Comparison of ENCODE assay signal across 24 cellular contexts in genomic region chr1:226372885-226373284, GRCh38. TPM values are rescaled to one million over a fixed set of nuclear protein-coding genes. Genes with fewer than 3 reads are reported as not detected.
A peak's percentile ranks its signal among the peaks of the same experiment; 100 is the strongest.
DNase-seq lines count a peak whose midpoint lies in the region; ATAC-seq and TF ChIP-seq lines count a peak whose summit lies in the region.
"Had no signal": no experiment of that assay in that cellular context is flagged by ENCODE, and none has a peak within 500 bp of the region (broad histone marks: within the 10 kb centered on the region; RNA-seq: fewer than 3 reads in every experiment).

No MANE protein-coding gene starts in this region.

- no peaks in the 10 kb centered on the region for H3K9me3 Mint-ChIP-seq in activated CD4-positive, alpha-beta T cell treated with anti-CD3 and anti-CD28 coated beads, Interleukin-2, amount 10 ng/mL, durations not matched to agents 24 days and 14 days
- H3K9me3 Mint-ChIP-seq in activated CD4-positive, alpha-beta T cell treated with anti-CD3 and anti-CD28 coated beads for 36 hours (ENCODE audit: low read depth), result no peaks in the 10 kb centered on the region
- peaks cover 0 to 1% (median 0%) of the 10 kb centered on the region in 8 donors for H3K9me3 Mint-ChIP-seq in CD4-positive, alpha-beta memory T cell
- H3K9me3 Mint-ChIP-seq: activated CD4-positive, alpha-beta memory T cell treated with anti-CD3 and anti-CD28 coated beads, Interleukin-2, amount 10 ng/mL, durations not matched to agents 7 days and 5 days; CD8-positive, alpha-beta T cell; neural crest cell; stimulated activated naive CD8-positive, alpha-beta T cell treated with anti-CD3 and anti-CD28 coated beads, Interleukin-15, Interleukin-2, amounts not matched to agents 100 ng/mL and 50 ng/mL, for 24 hours had no signal

- POLR2A ChIA-PET in activated CD4-positive, alpha-beta T cell treated with anti-CD3 and anti-CD28 coated beads for 36 hours (lab: Charles Lee), result no interaction called here
- POLR2A ChIA-PET in OCI-LY7 (lab: Charles Lee), result interaction anchor here (2.3 kb wide), 1 partner anchor 19 kb away, joined by 7 read pairs; no protein-coding TSS in a partner anchor
- POLR2A ChIA-PET in CD4-positive, alpha-beta memory T cell (lab: Charles Lee; ENCODE audit: partially characterized antibody), result no interaction called here

- H3K79me2 ChIP-seq in OCI-LY7 (ENCODE audit: insufficient read depth, low read depth, low read length), result peaks cover 36% of the 10 kb centered on the region; the same call in 1 of the 2 replicates

- no peak for ATAC-seq in activated CD4-positive, alpha-beta T cell treated with anti-CD3 and anti-CD28 coated beads for 36 hours
- ATAC-seq in HG02852 (IDR thresholded peaks at IDR 0.05; ENCODE audit: unreplicated experiment), result no peak
- no peak for ATAC-seq in HG02938 (IDR thresholded peaks at IDR 0.05; ENCODE audit: unreplicated experiment)
- ATAC-seq: activated CD4-positive, CD25-positive, alpha-beta regulatory T cell treated with anti-CD3 and anti-CD28 coated beads, Interleukin-2, amount 50 U/mL, for 24 hours; CD8-positive, alpha-beta T cell; lower lobe of right lung; sciatic nerve had no signal

- intact Hi-C loops in activated CD4-positive, alpha-beta T cell treated with anti-CD3 and anti-CD28 coated beads, Interleukin-2, amount 10 ng/mL, durations not matched to agents 24 days and 14 days (cut with micrococcal nuclease), result no loop called here
- intact Hi-C loops in activated CD4-positive, alpha-beta T cell treated with anti-CD3 and anti-CD28 coated beads for 36 hours (cut with DNase I, micrococcal nuclease), result no loop called here
- intact Hi-C loops in OCI-LY7 (cut with micrococcal nuclease; ENCODE audit: unreplicated experiment), result no loop called here
- intact Hi-C loops in CD4-positive, alpha-beta memory T cell (cut with micrococcal nuclease), result no loop called here

- no peak overlapping the region for H2AFZ ChIP-seq in OCI-LY7 (ENCODE audit: low read length)

- no peak overlapping the region for H3K4me3 Mint-ChIP-seq in activated CD4-positive, alpha-beta T cell treated with anti-CD3 and anti-CD28 coated beads, Interleukin-2, amount 10 ng/mL, durations not matched to agents 24 days and 14 days
- H3K4me3 Mint-ChIP-seq in activated CD4-positive, alpha-beta T cell treated with anti-CD3 and anti-CD28 coated beads for 36 hours, result no peak overlapping the region
- no peak overlapping the region for H3K4me3 Mint-ChIP-seq in CD4-positive, alpha-beta memory T cell
- H3K4me3 Mint-ChIP-seq: activated CD4-positive, alpha-beta memory T cell treated with anti-CD3 and anti-CD28 coated beads, Interleukin-2, amount 10 ng/mL, durations not matched to agents 7 days and 5 days; CD8-positive, alpha-beta T cell; neural crest cell; stimulated activated naive CD8-positive, alpha-beta T cell treated with anti-CD3 and anti-CD28 coated beads, Interleukin-15, Interleukin-2, amounts not matched to agents 100 ng/mL and 50 ng/mL, for 24 hours had no signal

- H3K9ac ChIP-seq in skeletal muscle tissue (ENCODE audit: low read depth in 1 of 3, low read length in 3 of 3), result peak overlapping the region in 2 of 3 donors; percentile 58 to 79

- H3K9me3 ChIP-seq in OCI-LY7 (ENCODE audit: low read length) (no peaks in the 10 kb centered on the region), skeletal muscle tissue (ENCODE audit: control insufficient read depth in 3 of 3, low read length in 3 of 3) (no peaks in the 10 kb centered on the region)
- no peaks in the 10 kb centered on the region for H3K9me3 ChIP-seq in CD4-positive, alpha-beta memory T cell (ENCODE audit: control insufficient read depth in 1 of 2, low read length in 2 of 2)
- H3K9me3 ChIP-seq: lower lobe of right lung, uterus had no signal

- H3K4me1 ChIP-seq in OCI-LY7 (ENCODE audit: insufficient read depth, low read length, poor library complexity, severe bottlenecking) (peaks cover 53% of the 10 kb centered on the region), skeletal muscle tissue (ENCODE audit: control insufficient read depth in 3 of 3, insufficient read depth in 3 of 3, low read length in 3 of 3) (peaks cover 9 to 16% (median 13%) of the 10 kb centered on the region in 3 donors)
- no peaks in the 10 kb centered on the region for H3K4me1 ChIP-seq in CD4-positive, alpha-beta memory T cell (ENCODE audit: insufficient read depth, low read length)
- H3K4me1 ChIP-seq: lower lobe of right lung, uterus had no signal

- no peaks in the 10 kb centered on the region for H3K27me3 ChIP-seq in skeletal muscle tissue (ENCODE audit: control insufficient read depth in 3 of 3, insufficient read depth in 3 of 3, low read length in 3 of 3)
- no peaks in the 10 kb centered on the region for H3K27me3 ChIP-seq in CD4-positive, alpha-beta memory T cell (ENCODE audit: insufficient read depth, low read length)
- H3K27me3 ChIP-seq: uterus had no signal

- CTCF ChIA-PET in activated CD4-positive, alpha-beta T cell treated with anti-CD3 and anti-CD28 coated beads for 36 hours (lab: Charles Lee), result interaction anchor here (0.6 kb wide), 1 partner anchor 17 kb away, joined by 4 read pairs; no protein-coding TSS in a partner anchor
- CTCF ChIA-PET in OCI-LY7 (lab: Charles Lee; ENCODE audit: unreplicated experiment), result interaction anchor here (0.9 kb wide), 1 partner anchor 43 kb away, joined by 3 read pairs; no protein-coding TSS in a partner anchor
- CTCF ChIA-PET in CD4-positive, alpha-beta memory T cell (lab: Charles Lee; ENCODE audit: partially characterized antibody), result no interaction called here

- H3K36me3 ChIP-seq in OCI-LY7 (ENCODE audit: insufficient read depth, low read length), result peaks cover 100% of the 10 kb centered on the region
- H3K36me3 ChIP-seq in skeletal muscle tissue (ENCODE audit: control insufficient read depth in 3 of 3, insufficient read depth in 3 of 3, low read length in 3 of 3), result peaks cover 55 to 64% (median 59%) of the 10 kb centered on the region in 3 donors
- peaks cover 95% of the 10 kb centered on the region for H3K36me3 ChIP-seq in CD4-positive, alpha-beta memory T cell (ENCODE audit: insufficient read depth, low read length)
- H3K36me3 ChIP-seq: uterus had no signal

- BruUV-seq in OCI-LY7 (replicated peaks; lab: Mats Ljungman, UMichigan), result no TSS peak

- H3K36me3 Mint-ChIP-seq in activated CD4-positive, alpha-beta T cell treated with anti-CD3 and anti-CD28 coated beads, Interleukin-2, amount 10 ng/mL, durations not matched to agents 24 days and 14 days (ENCODE audit: low read depth), result peaks cover 68% of the 10 kb centered on the region
- H3K36me3 Mint-ChIP-seq in activated CD4-positive, alpha-beta T cell treated with anti-CD3 and anti-CD28 coated beads for 36 hours (ENCODE audit: low read depth), result peaks cover 75% of the 10 kb centered on the region
- peaks cover 71 to 98% of the 10 kb centered on the region in 2 donors for H3K36me3 Mint-ChIP-seq in CD4-positive, alpha-beta memory T cell

- peaks cover 3% of the 10 kb centered on the region for H3K4me1 Mint-ChIP-seq in activated CD4-positive, alpha-beta T cell treated with anti-CD3 and anti-CD28 coated beads, Interleukin-2, amount 10 ng/mL, durations not matched to agents 24 days and 14 days
- H3K4me1 Mint-ChIP-seq in activated CD4-positive, alpha-beta T cell treated with anti-CD3 and anti-CD28 coated beads for 36 hours, result no peaks in the 10 kb centered on the region
- no peaks in the 10 kb centered on the region for H3K4me1 Mint-ChIP-seq in CD4-positive, alpha-beta memory T cell
- H3K4me1 Mint-ChIP-seq: neural crest cell had no signal

- H3K27me3 Mint-ChIP-seq in activated CD4-positive, alpha-beta T cell treated with anti-CD3 and anti-CD28 coated beads, Interleukin-2, amount 10 ng/mL, durations not matched to agents 24 days and 14 days, result no peaks in the 10 kb centered on the region
- no peaks in the 10 kb centered on the region for H3K27me3 Mint-ChIP-seq in activated CD4-positive, alpha-beta T cell treated with anti-CD3 and anti-CD28 coated beads for 36 hours
- no peaks in the 10 kb centered on the region for H3K27me3 Mint-ChIP-seq in CD4-positive, alpha-beta memory T cell
- H3K27me3 Mint-ChIP-seq: activated CD4-positive, alpha-beta memory T cell treated with anti-CD3 and anti-CD28 coated beads, Interleukin-2, amount 10 ng/mL, durations not matched to agents 7 days and 5 days; stimulated activated naive CD8-positive, alpha-beta T cell treated with anti-CD3 and anti-CD28 coated beads, Interleukin-15, Interleukin-2, amounts not matched to agents 100 ng/mL and 50 ng/mL, for 24 hours had no signal

- H3K27ac Mint-ChIP-seq in activated CD4-positive, alpha-beta T cell treated with anti-CD3 and anti-CD28 coated beads, Interleukin-2, amount 10 ng/mL, durations not matched to agents 24 days and 14 days, result peak overlapping the region; percentile 76
- no peak overlapping the region for H3K27ac Mint-ChIP-seq in activated CD4-positive, alpha-beta T cell treated with anti-CD3 and anti-CD28 coated beads for 36 hours
- peak overlapping the region in 3 of 7 donors; percentile 30 to 68 (median 46) for H3K27ac Mint-ChIP-seq in CD4-positive, alpha-beta memory T cell
- H3K27ac Mint-ChIP-seq: activated CD4-positive, alpha-beta memory T cell treated with anti-CD3 and anti-CD28 coated beads, Interleukin-2, amount 10 ng/mL, durations not matched to agents 7 days and 5 days; CD8-positive, alpha-beta T cell; stimulated activated naive CD8-positive, alpha-beta T cell treated with anti-CD3 and anti-CD28 coated beads, Interleukin-15, Interleukin-2, amounts not matched to agents 100 ng/mL and 50 ng/mL, for 24 hours had no signal

- no peak for DNase-seq in activated CD4-positive, alpha-beta T cell treated with anti-CD3 and anti-CD28 coated beads, Interleukin-2, amount 10 ng/mL, durations not matched to agents 24 days and 14 days
- DNase-seq in activated CD4-positive, alpha-beta T cell treated with anti-CD3 and anti-CD28 coated beads for 36 hours, result no peak
- DNase-seq in OCI-LY7 (ENCODE audit: low spot score), result no peak
- peak; percentile 34 for DNase-seq in islet precursor cell
- no peak for DNase-seq in CD4-positive, alpha-beta memory T cell
- DNase-seq: 8988T; activated CD4-positive, alpha-beta memory T cell treated with anti-CD3 and anti-CD28 coated beads, Interleukin-2, amount 10 ng/mL, durations not matched to agents 7 days and 5 days; activated gamma-delta T cell treated with Interleukin-2 at 50 U/mL for 16 hours; CD8-positive, alpha-beta T cell; EL; kidney; lower lobe of right lung; MV-4-11; NCI-H524; SIG-M5; uterus had no signal

- H3K27ac ChIP-seq in OCI-LY7 (ENCODE audit: low read depth, low read length, poor library complexity, severe bottlenecking), result peak overlapping the region; percentile 88
- peak overlapping the region; percentile 9 for H3K27ac ChIP-seq in skeletal muscle tissue (ENCODE audit: low read depth, low read length)
- no peak overlapping the region for H3K27ac ChIP-seq in CD4-positive, alpha-beta memory T cell (ENCODE audit: low read depth, low read length)
- H3K27ac ChIP-seq: HL-60, lower lobe of right lung, uterus had no signal

- no peaks in the 10 kb centered on the region for H4K20me1 ChIP-seq in OCI-LY7 (ENCODE audit: insufficient read depth, low read length)

- no peaks in the 10 kb centered on the region for H3K9me2 ChIP-seq in OCI-LY7 (ENCODE audit: insufficient read depth, low read length)

- no peak for TF ChIP-seq CTCF in OCI-LY7 (conservative IDR thresholded peaks at IDR 0.05; ENCODE audit: low read length)

- H3K4me2 ChIP-seq in OCI-LY7 (ENCODE audit: low read length), result no peak overlapping the region

- H3K4me3 ChIP-seq in OCI-LY7 (ENCODE audit: low read depth, low read length, poor library complexity, severe bottlenecking), result no peak overlapping the region
- peak overlapping the region; percentile 11 to 53 (median 38) for H3K4me3 ChIP-seq in skeletal muscle tissue (ENCODE audit: low read length in 3 of 3)
- no peak overlapping the region for H3K4me3 ChIP-seq in CD4-positive, alpha-beta memory T cell (ENCODE audit: low read length in 2 of 2)
- H3K4me3 ChIP-seq: lower lobe of right lung, uterus had no signal

RNA-seq across cellular contexts. Expression of gene PARP1, which starts 35.0 kb away (rescaled TPM):
- total RNA-seq in activated CD4-positive, alpha-beta T cell treated with anti-CD3 and anti-CD28 coated beads, Interleukin-2, amount 10 ng/mL, durations not matched to agents 24 days and 14 days, result 215 and 222 TPM in 2 replicates
- total RNA-seq in activated CD4-positive, alpha-beta T cell treated with anti-CD3 and anti-CD28 coated beads for 36 hours, result 100 to 1,000 TPM; 237 to 242 TPM
- 532 and 610 TPM in 2 replicates for total RNA-seq in OCI-LY7 (2014; rRNA removed; shearing (Covaris generic))
- 558 and 594 TPM in 2 replicates for total RNA-seq in OCI-LY7 (2022)
- 94.5 TPM for total RNA-seq in skeletal muscle tissue
- total RNA-seq in CD4-positive, alpha-beta memory T cell, result 100 to 1,000 TPM; 120 to 129 TPM
- 100 to 1,000 TPM in 1 of 2 donors, 10 to 100 TPM in 1; 73.0 to 148 TPM for polyA plus RNA-seq in CD4-positive, alpha-beta memory T cell

Comparison
In these comparisons a context has a peak if more than half of its experiments do, and no peak if none do; other contexts are left out.
1. H3K4me3 ChIP-seq: peak in skeletal muscle tissue (3 of 3); none in OCI-LY7 (single experiment) and CD4-positive, alpha-beta memory T cell (0 of 2).